ENCODE assay signal across 8 cellular contexts in genomic region chr20:34875657-34876160, GRCh38. TPM values are rescaled to one million over a fixed set of nuclear protein-coding genes. Genes with fewer than 3 reads are reported as not detected.
DNase-seq lines count a peak whose midpoint lies in the region; ATAC-seq and TF ChIP-seq lines count a peak whose summit lies in the region.

No MANE protein-coding gene starts in this region.

- peak overlapping the region; percentile 71 for H3K27ac Mint-ChIP-seq in activated naive CD8-positive, alpha-beta T cell treated with anti-CD3 and anti-CD28 coated beads for 36 hours

- no peaks in the 10 kb centered on the region for H3K36me3 ChIP-seq in heart left ventricle
- no peaks in the 10 kb centered on the region for H3K36me3 ChIP-seq in right lobe of liver
- no peaks in the 10 kb centered on the region for H3K36me3 ChIP-seq in vagina

- H3K4me1 ChIP-seq in heart left ventricle = peaks cover 2 to 72% (median 41%) of the 10 kb centered on the region in 12 donors
- peaks cover 0 to 37% (median 12%) of the 10 kb centered on the region in 4 donors for H3K4me1 ChIP-seq in right lobe of liver
- H3K4me1 ChIP-seq in vagina = peaks cover 69% of the 10 kb centered on the region

- no peak for DNase-seq in heart left ventricle
- DNase-seq in Right ventricle myocardium superior = no peak
- no peak for DNase-seq in activated naive CD8-positive, alpha-beta T cell treated with anti-CD3 and anti-CD28 coated beads for 36 hours
- no peak for DNase-seq in right lobe of liver
- no peak for DNase-seq in vagina (ENCODE audit: extremely low spot score in 2 of 2)
- no peak for DNase-seq in D341Med (ENCODE audit: low spot score)
- DNase-seq in COLO668 (lab: John Stamatoyannopoulos, UW; ENCODE audit: unreplicated experiment) = no peak
- no peak for DNase-seq in SHP77 treated with DMSO at 0.1 percent for 48 hours (lab: John Stamatoyannopoulos, UW)

- H3K27me3 ChIP-seq in heart left ventricle (no peaks in the 10 kb centered on the region), right lobe of liver (no peaks in the 10 kb centered on the region), vagina (no peaks in the 10 kb centered on the region)

- H3K27ac ChIP-seq in heart left ventricle = peak overlapping the region; percentile 65 to 95 (median 88)
- peak overlapping the region; percentile 71 to 91 (median 86) for H3K27ac ChIP-seq in right lobe of liver
- H3K27ac ChIP-seq in vagina = peak overlapping the region; percentile 96

- peaks cover 49% of the 10 kb centered on the region for H3K4me1 Mint-ChIP-seq in activated naive CD8-positive, alpha-beta T cell treated with anti-CD3 and anti-CD28 coated beads for 36 hours

- WGBS in heart left ventricle, 4 donors = 14 to 19% (median 16%) methylated on average over 10 of the region's 10 CpGs
- 4% methylated on average over 10 of the region's 10 CpGs for WGBS in right lobe of liver (ENCODE audit: insufficient coverage, low coverage, low lambda C conversion rate, missing lambda C conversion rate)

- H3K9me3 ChIP-seq in heart left ventricle = no peaks in the 10 kb centered on the region
- no peaks in the 10 kb centered on the region for H3K9me3 ChIP-seq in right lobe of liver
- no peaks in the 10 kb centered on the region for H3K9me3 ChIP-seq in vagina

- H3K27me3 Mint-ChIP-seq in activated naive CD8-positive, alpha-beta T cell treated with anti-CD3 and anti-CD28 coated beads for 36 hours = no peaks in the 10 kb centered on the region

- H3K4me3 Mint-ChIP-seq in activated naive CD8-positive, alpha-beta T cell treated with anti-CD3 and anti-CD28 coated beads for 36 hours = peak overlapping the region; percentile 87

- ATAC-seq in heart left ventricle = no peak
- no peak for ATAC-seq in Right ventricle myocardium superior (ENCODE audit: poor library complexity)
- no peak for ATAC-seq in right lobe of liver

- H3K36me3 Mint-ChIP-seq in activated naive CD8-positive, alpha-beta T cell treated with anti-CD3 and anti-CD28 coated beads for 36 hours = peaks cover 5% of the 10 kb centered on the region

- H3K4me3 ChIP-seq in heart left ventricle (peak overlapping the region in 11 of 12 donors; percentile 9 to 98 (median 77)), right lobe of liver (peak overlapping the region; percentile 0 to 69 (median 33)), vagina (peak overlapping the region; percentile 91 to 96)

- intact Hi-C loops in heart left ventricle (cut with DNase I) = loop anchor here in 8 of 10 donors (1.0 to 10.0 kb wide), 8 partner anchors 79 to 399 kb away; partner anchors contain the start of genes GSS (in 3 of the 8), MYH7B (in 3 of the 8), MMP24OS (in 2 of the 8) and TRPC4AP (in 2 of the 8)
- intact Hi-C loops in Right ventricle myocardium superior (cut with DNase I) = loop anchor here (2.0 kb wide), 2 partner anchors 31 to 81 kb away; no protein-coding TSS in a partner anchor
- intact Hi-C loops in right lobe of liver (cut with DNase I) = no loop called here
- intact Hi-C loops in vagina (cut with DNase I) = loop anchor here (2.0 kb wide), 1 partner anchor 79 kb away; the partner anchor contains the start of genes GSS and MYH7B

- TF ChIP-seq POLR2A in heart left ventricle (IDR thresholded peaks at IDR 0.05) = peak in 1 of 2 donors; percentile 14
- TF ChIP-seq POLR2A in right lobe of liver (IDR thresholded peaks at IDR 0.05) = no peak
- no peak for TF ChIP-seq POLR2A in vagina (IDR thresholded peaks at IDR 0.05)

- peak in 5 of 12 donors; percentile 15 to 49 (median 39) for TF ChIP-seq CTCF in heart left ventricle (IDR thresholded peaks at IDR 0.05)
- TF ChIP-seq CTCF in right lobe of liver (IDR thresholded peaks at IDR 0.05) = peak in 2 of 4 donors; percentile 6 to 32
- no peak for TF ChIP-seq CTCF in vagina (IDR thresholded peaks at IDR 0.05)

- no peaks in the 10 kb centered on the region for H3K9me3 Mint-ChIP-seq in activated naive CD8-positive, alpha-beta T cell treated with anti-CD3 and anti-CD28 coated beads for 36 hours

RNA-seq across cellular contexts. Expression of gene ACSS2, which starts 0.7 kb away (rescaled TPM):
- total RNA-seq in heart left ventricle (100 to 1,000 TPM in 4 of 9 donors, 10 to 100 TPM in 5; 87.1 to 113 (median 99.7) TPM), Right ventricle myocardium superior (137 TPM), right lobe of liver (100 to 1,000 TPM in 1 of 6 experiments, 10 to 100 TPM in 5; 21.9 to 118 (median 45.7) TPM), vagina (56.2 TPM)
- polyA plus RNA-seq in heart left ventricle = 100 to 1,000 TPM in 1 of 2 donors, 10 to 100 TPM in 1; 72.6 to 117 TPM
- total RNA-seq in activated naive CD8-positive, alpha-beta T cell treated with anti-CD3 and anti-CD28 coated beads for 36 hours = 10 to 100 TPM in 1 of 2 experiments, 1 to 10 TPM in 1; 8.7 to 11.0 TPM

RNA-seq across cellular contexts. Expression of gene GGT7, which starts 3.1 kb away (rescaled TPM):
- total RNA-seq in heart left ventricle = 10 to 100 TPM in 8 of 9 donors, 1 to 10 TPM in 1; 7.9 to 30.7 (median 17.5) TPM
- 10 to 100 TPM; 13.0 to 22.1 TPM for polyA plus RNA-seq in heart left ventricle
- total RNA-seq in Right ventricle myocardium superior = 21.0 TPM
- total RNA-seq in activated naive CD8-positive, alpha-beta T cell treated with anti-CD3 and anti-CD28 coated beads for 36 hours = 10 to 100 TPM; 10.5 to 10.9 TPM
- 10 to 100 TPM in 2 of 6 experiments, 1 to 10 TPM in 4; 4.8 to 13.3 (median 9.4) TPM for total RNA-seq in right lobe of liver
- total RNA-seq in vagina = 18.9 TPM

RNA-seq across cellular contexts. Expression of gene NCOA6, which starts 50.3 kb away (rescaled TPM):
- total RNA-seq in heart left ventricle (10 to 100 TPM; 13.0 to 34.0 (median 19.9) TPM), Right ventricle myocardium superior (13.4 TPM), right lobe of liver (10 to 100 TPM in 5 of 6 experiments, 1 to 10 TPM in 1; 10.0 to 12.9 (median 11.1) TPM), vagina (19.2 TPM)
- polyA plus RNA-seq in heart left ventricle = 10 to 100 TPM; 13.9 to 22.7 TPM
- total RNA-seq in activated naive CD8-positive, alpha-beta T cell treated with anti-CD3 and anti-CD28 coated beads for 36 hours = 10 to 100 TPM; 17.3 to 19.5 TPM

Comparison
In these comparisons a context has a peak if more than half of its experiments do, and no peak if none do; other contexts are left out.
1. H3K4me3 ChIP-seq: peak in every context shown above with its lines; median percentile 94 in vagina; 77 in heart left ventricle; 33 in right lobe of liver.
2. intact Hi-C loops: an anchor here in heart left ventricle (1.0 to 10.0 kb wide), Right ventricle myocardium superior (2.0 kb wide) and vagina (2.0 kb wide); none called in right lobe of liver.